Comparison of ENCODE assay signal across 8 cellular contexts in genomic region chr15:41928637-41929620, GRCh38. TPM values are rescaled to one million over a fixed set of nuclear protein-coding genes. Genes with fewer than 3 reads are reported as not detected.
DNase-seq lines count a peak whose midpoint lies in the region; ATAC-seq and TF ChIP-seq lines count a peak whose summit lies in the region.

No MANE protein-coding gene starts in this region.

- no peaks in the 10 kb centered on the region for H3K27me3 ChIP-seq in transverse colon

- no peak overlapping the region for H3K4me3 Mint-ChIP-seq in activated T-helper 2 cell treated with anti-CD3 and anti-CD28 coated beads, Interferon-gamma antibody, Interleukin-2, Interleukin-4, amounts not matched to agents 10 μg/mL and 5 μg/mL and 100 μg/mL, durations not matched to agents 14 hours and 24 hours and 36 hours (ENCODE audit: low read depth)

- H3K9me3 ChIP-seq in transverse colon: no peaks in the 10 kb centered on the region

- ATAC-seq in GM21390 (IDR thresholded peaks at IDR 0.05; ENCODE audit: unreplicated experiment) (peak; percentile 64), HG03571 (IDR thresholded peaks at IDR 0.05; ENCODE audit: unreplicated experiment) (peak; percentile 67)

- H3K4me3 ChIP-seq in GM08714 (ENCODE audit: low read length) (peak overlapping the region; percentile 21; the same call in 1 of the 2 replicates), transverse colon (no peak overlapping the region)

- intact Hi-C loops in transverse colon (cut with DNase I; ENCODE audit: low total_unique reads): no loop called here
- intact Hi-C loops in activated T-helper 2 cell treated with anti-CD3 and anti-CD28 coated beads, Interferon-gamma antibody, Interleukin-2, Interleukin-4, amounts not matched to agents 10 μg/mL and 5 μg/mL and 100 μg/mL, durations not matched to agents 14 hours and 24 hours and 36 hours (cut with micrococcal nuclease): no loop called here

- in situ Hi-C loops in transverse colon (cut with MboI; ENCODE audit: low pct_ligation_motif_present in 1 of 4, low pct_unique_long_range_greater_than_20kb in 1 of 4, low sequenced_read_pairs in 3 of 4): no loop called here

- TF ChIP-seq EP300 in transverse colon (IDR thresholded peaks at IDR 0.05; ENCODE audit: low read depth): no peak

- peak; percentile 72 for DNase-seq in germinal center (ENCODE audit: low spot score)
- DNase-seq in transverse colon: no peak
- no peak for DNase-seq in NCI-H2107 treated with DMSO at 0.1 percent for 48 hours (lab: John Stamatoyannopoulos, UW; ENCODE audit: unreplicated experiment)
- no peak for DNase-seq in activated T-helper 2 cell treated with anti-CD3 and anti-CD28 coated beads, Interferon-gamma antibody, Interleukin-2, Interleukin-4, amounts not matched to agents 10 μg/mL and 5 μg/mL and 100 μg/mL, durations not matched to agents 14 hours and 24 hours and 36 hours (ENCODE audit: low spot score)
- no peak for DNase-seq in SKM-1 (lab: John Stamatoyannopoulos, UW; ENCODE audit: unreplicated experiment)

- H3K4me1 ChIP-seq in transverse colon: peaks cover 56 to 82% (median 65%) of the 10 kb centered on the region in 4 donors

- TF ChIP-seq POLR2A in transverse colon (IDR thresholded peaks at IDR 0.05): no peak

- H3K4me1 Mint-ChIP-seq in activated T-helper 2 cell treated with anti-CD3 and anti-CD28 coated beads, Interferon-gamma antibody, Interleukin-2, Interleukin-4, amounts not matched to agents 10 μg/mL and 5 μg/mL and 100 μg/mL, durations not matched to agents 14 hours and 24 hours and 36 hours (ENCODE audit: low read depth): peaks cover 23% of the 10 kb centered on the region

- WGBS in transverse colon (ENCODE audit: low coverage in 1 of 2), 2 donors: 47 to 60% methylated on average over 2 to 16 of the region's 16 CpGs

- H3K27ac Mint-ChIP-seq in activated T-helper 2 cell treated with anti-CD3 and anti-CD28 coated beads, Interferon-gamma antibody, Interleukin-2, Interleukin-4, amounts not matched to agents 10 μg/mL and 5 μg/mL and 100 μg/mL, durations not matched to agents 14 hours and 24 hours and 36 hours: no peak overlapping the region

- TF ChIP-seq CTCF in transverse colon (IDR thresholded peaks at IDR 0.05): no peak

- H3K36me3 Mint-ChIP-seq in activated T-helper 2 cell treated with anti-CD3 and anti-CD28 coated beads, Interferon-gamma antibody, Interleukin-2, Interleukin-4, amounts not matched to agents 10 μg/mL and 5 μg/mL and 100 μg/mL, durations not matched to agents 14 hours and 24 hours and 36 hours (ENCODE audit: low read depth): peaks cover 3% of the 10 kb centered on the region

- H3K9me3 Mint-ChIP-seq in activated T-helper 2 cell treated with anti-CD3 and anti-CD28 coated beads, Interferon-gamma antibody, Interleukin-2, Interleukin-4, amounts not matched to agents 10 μg/mL and 5 μg/mL and 100 μg/mL, durations not matched to agents 14 hours and 24 hours and 36 hours: no peaks in the 10 kb centered on the region

- no peaks in the 10 kb centered on the region for H3K36me3 ChIP-seq in transverse colon

- no peaks in the 10 kb centered on the region for H3K27me3 Mint-ChIP-seq in activated T-helper 2 cell treated with anti-CD3 and anti-CD28 coated beads, Interferon-gamma antibody, Interleukin-2, Interleukin-4, amounts not matched to agents 10 μg/mL and 5 μg/mL and 100 μg/mL, durations not matched to agents 14 hours and 24 hours and 36 hours (ENCODE audit: low read depth)

- H3K27ac ChIP-seq in transverse colon: peak overlapping the region; percentile 75 to 86 (median 82)

RNA-seq across cellular contexts. Expression of gene SPTBN5, which starts 35.1 kb away (rescaled TPM):
- 1 to 10 TPM in 2 of 4 donors, under 1 TPM in 2; 0.16 to 8.0 (median 1.1) TPM for total RNA-seq in transverse colon
- 0.41 and 0.90 TPM in 2 replicates for total RNA-seq in activated T-helper 2 cell treated with anti-CD3 and anti-CD28 coated beads, Interferon-gamma antibody, Interleukin-2, Interleukin-4, amounts not matched to agents 10 μg/mL and 5 μg/mL and 100 μg/mL, durations not matched to agents 14 hours and 24 hours and 36 hours

RNA-seq across cellular contexts. Expression of gene EHD4, which starts 43.4 kb away (rescaled TPM):
- 10 to 100 TPM; 16.9 to 55.4 (median 35.5) TPM for total RNA-seq in transverse colon
- 22.3 and 22.7 TPM in 2 replicates for total RNA-seq in activated T-helper 2 cell treated with anti-CD3 and anti-CD28 coated beads, Interferon-gamma antibody, Interleukin-2, Interleukin-4, amounts not matched to agents 10 μg/mL and 5 μg/mL and 100 μg/mL, durations not matched to agents 14 hours and 24 hours and 36 hours
